Comparison of ENCODE assay signal across 30 cellular contexts in genomic region chr3:58122936-58123700, GRCh38.
"Had no signal": no experiment of that assay in that cellular context is flagged by ENCODE, and none has a peak within 500 bp of the region (broad histone marks: within the 10 kb centered on the region; RNA-seq: fewer than 3 reads in every experiment).

No MANE protein-coding gene starts in this region.

- H3K36me3 ChIP-seq: SJCRH30 had no signal

- H3K27ac ChIP-seq: brain microvascular endothelial cell, cardiac muscle cell, Peyer's patch, SJCRH30, SK-N-MC had no signal

- H3K4me1 ChIP-seq: Peyer's patch, SJCRH30 had no signal

- H3K9me3 Mint-ChIP-seq: activated CD8-positive, alpha-beta T cell treated with anti-CD3 and anti-CD28 coated beads for 36 hours; activated naive CD8-positive, alpha-beta T cell treated with anti-CD3 and anti-CD28 coated beads for 36 hours; activated T-cell treated with anti-CD3 and anti-CD28 coated beads, Interleukin-2, amount 50 U/mL, for 72 hours; activated T-helper 17 cell treated with anti-CD3 and anti-CD28 coated beads, Interleukin-2, amount 50 U/mL, for 72 hours had no signal

- H3K9me3 ChIP-seq: MG63, Peyer's patch, SJCRH30 had no signal

- DNase-seq: activated CD4-positive, alpha-beta T cell treated with anti-CD3 and anti-CD28 coated beads, Interleukin-2, amount 10 ng/mL, durations not matched to agents 24 days and 14 days; activated CD4-positive, alpha-beta T cell treated with anti-CD3 and anti-CD28 coated beads, Interleukin-2, amount 50 U/mL, for 4 hours; activated CD8-positive, alpha-beta T cell treated with anti-CD3 and anti-CD28 coated beads for 36 hours; activated effector memory CD4-positive, alpha-beta T cell treated with anti-CD3 and anti-CD28 coated beads, Interleukin-2, amount 50 U/mL, for 16 hours; activated naive CD4-positive, alpha-beta T cell; activated naive CD4-positive, alpha-beta T cell treated with anti-CD3 and anti-CD28 coated beads, Interleukin-2, amount 50 U/mL, for 16 hours; activated naive CD8-positive, alpha-beta T cell treated with anti-CD3 and anti-CD28 coated beads for 36 hours; activated T-cell treated with anti-CD3 and anti-CD28 coated beads, Interleukin-2, amount 50 U/mL, for 1 hour; activated T-cell treated with anti-CD3 and anti-CD28 coated beads, Interleukin-2, amount 50 U/mL, for 72 hours; amniotic stem cell; aorta; brain microvascular endothelial cell; Karpas-422; MG63; NCI-H1048; NCI-H1105 treated with DMSO at 0.1 percent for 48 hours; NCI-H1436; NCI-H1694; NCI-H1930; NCI-H2081 treated with DMSO at 0.1 percent for 48 hours; NCI-H226; NCI-H524 treated with DMSO at 0.1 percent for 48 hours; Peyer's patch; RPMI8226; SHP77; SJCRH30; T1000 had no signal

- H3K27ac Mint-ChIP-seq: activated CD4-positive, alpha-beta T cell treated with anti-CD3 and anti-CD28 coated beads, Interleukin-2, amount 10 ng/mL, durations not matched to agents 24 days and 14 days; activated CD8-positive, alpha-beta T cell treated with anti-CD3 and anti-CD28 coated beads for 36 hours; activated naive CD8-positive, alpha-beta T cell treated with anti-CD3 and anti-CD28 coated beads for 36 hours; activated T-cell treated with anti-CD3 and anti-CD28 coated beads, Interleukin-2, amount 50 U/mL, for 72 hours; activated T-helper 17 cell treated with anti-CD3 and anti-CD28 coated beads, Interleukin-2, amount 50 U/mL, for 72 hours had no signal

- H3K4me1 Mint-ChIP-seq: activated CD4-positive, alpha-beta T cell treated with anti-CD3 and anti-CD28 coated beads, Interleukin-2, amount 10 ng/mL, durations not matched to agents 24 days and 14 days; activated T-helper 17 cell treated with anti-CD3 and anti-CD28 coated beads, Interleukin-2, amount 50 U/mL, for 72 hours had no signal

- H3K4me3 ChIP-seq: cardiac muscle cell, MG63, Peyer's patch, SJCRH30, SK-N-MC had no signal

- H3K27me3 Mint-ChIP-seq: activated CD4-positive, alpha-beta T cell treated with anti-CD3 and anti-CD28 coated beads, Interleukin-2, amount 10 ng/mL, durations not matched to agents 24 days and 14 days; activated CD8-positive, alpha-beta T cell treated with anti-CD3 and anti-CD28 coated beads for 36 hours; activated naive CD8-positive, alpha-beta T cell treated with anti-CD3 and anti-CD28 coated beads for 36 hours; activated T-helper 17 cell treated with anti-CD3 and anti-CD28 coated beads, Interleukin-2, amount 50 U/mL, for 72 hours had no signal

- H3K27me3 ChIP-seq: brain microvascular endothelial cell, cardiac muscle cell, MG63, Peyer's patch, SJCRH30 had no signal

- ATAC-seq: activated CD8-positive, alpha-beta T cell treated with anti-CD3 and anti-CD28 coated beads for 36 hours; activated T-cell treated with anti-CD3 and anti-CD28 coated beads, Interleukin-2, amount 50 U/mL, for 72 hours; activated T-helper 17 cell treated with anti-CD3 and anti-CD28 coated beads, Interleukin-2, amount 50 U/mL, for 72 hours had no signal

- H3K4me3 Mint-ChIP-seq: activated CD4-positive, alpha-beta T cell treated with anti-CD3 and anti-CD28 coated beads, Interleukin-2, amount 10 ng/mL, durations not matched to agents 24 days and 14 days; activated CD8-positive, alpha-beta T cell treated with anti-CD3 and anti-CD28 coated beads for 36 hours; activated naive CD8-positive, alpha-beta T cell treated with anti-CD3 and anti-CD28 coated beads for 36 hours; activated T-cell treated with anti-CD3 and anti-CD28 coated beads, Interleukin-2, amount 50 U/mL, for 72 hours; activated T-helper 17 cell treated with anti-CD3 and anti-CD28 coated beads, Interleukin-2, amount 50 U/mL, for 72 hours had no signal
